In the genomic region with DNA sequence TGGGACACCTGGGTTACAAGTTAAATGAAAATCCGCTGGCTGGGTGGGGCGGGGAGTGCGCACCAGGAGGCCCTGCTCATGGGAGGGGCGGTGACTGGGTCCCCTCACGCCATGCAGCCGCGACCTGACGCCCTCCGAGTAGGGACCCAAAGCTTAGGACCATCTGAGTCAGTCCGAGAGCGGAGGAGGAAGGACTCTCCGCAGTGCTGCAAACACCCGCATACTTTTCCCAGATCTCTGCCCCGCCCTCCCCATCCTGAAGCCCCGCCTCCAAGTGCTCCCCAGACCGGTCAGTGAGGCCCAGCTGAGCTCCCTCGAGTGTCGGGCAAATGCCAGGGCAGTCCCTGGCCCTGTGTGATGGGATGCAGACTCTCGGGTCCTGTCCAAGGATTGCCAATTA, we compare ENCODE assay signal across 8 cellular contexts. TPM values are rescaled to one million over a fixed set of nuclear protein-coding genes. Genes with fewer than 3 reads are reported as not detected.
A peak's percentile ranks its signal among the peaks of the same experiment; 100 is the strongest.
DNase-seq lines count a peak whose midpoint lies in the region; ATAC-seq lines count a peak whose summit lies in the region.

No MANE protein-coding gene starts in this region.

- H3K4me3 ChIP-seq in right cardiac atrium (ENCODE audit: low read length) = peak overlapping the region; percentile 34

- peaks cover 3% of the 10 kb centered on the region for H3K4me1 ChIP-seq in right cardiac atrium (ENCODE audit: control insufficient read depth, insufficient read depth, low read length)

- peaks cover 66% of the 10 kb centered on the region for H3K27me3 Mint-ChIP-seq in activated CD4-positive, alpha-beta memory T cell treated with anti-CD3 and anti-CD28 coated beads, Interleukin-2, amount 10 ng/mL, durations not matched to agents 7 days and 5 days
- peaks cover 33 to 53% of the 10 kb centered on the region in 2 donors for H3K27me3 Mint-ChIP-seq in stimulated activated naive B cell treated with anti-CD40 and anti-IgM and Interleukin-4, amounts not matched to agents 10 μg/mL and 1 μg/mL and 100 μg/mL, for 72 hours

- CTCF ChIA-PET in activated CD4-positive, alpha-beta memory T cell treated with anti-CD3 and anti-CD28 coated beads, Interleukin-2, amount 10 ng/mL, durations not matched to agents 7 days and 5 days (lab: Charles Lee) = interaction anchor here (0.8 to 1.3 kb wide), 3 partner anchors 55 to 530 kb away, joined by 3 read pairs; no protein-coding TSS in a partner anchor

- POLR2A ChIA-PET in activated CD4-positive, alpha-beta memory T cell treated with anti-CD3 and anti-CD28 coated beads, Interleukin-2, amount 10 ng/mL, durations not matched to agents 7 days and 5 days (lab: Charles Lee) = interaction anchor here (0.9 to 2.1 kb wide), 7 partner anchors 8 to 213 kb away, joined by 3 to 8 read pairs (median 4); no protein-coding TSS in a partner anchor

- H3K27me3 ChIP-seq in right cardiac atrium (ENCODE audit: control insufficient read depth, insufficient read depth) = no peaks in the 10 kb centered on the region

- peak; percentile 54 to 60 for ATAC-seq in right cardiac atrium
- peak; percentile 37 to 42 for ATAC-seq in stimulated activated naive B cell treated with anti-CD40 and anti-IgM and Interleukin-4, amounts not matched to agents 10 μg/mL and 1 μg/mL and 100 μg/mL, for 72 hours (replicated peaks)
- ATAC-seq in GM21528 (IDR thresholded peaks at IDR 0.05; ENCODE audit: low FRiP score, unreplicated experiment) = no peak

- no peaks in the 10 kb centered on the region for H3K9me3 ChIP-seq in right cardiac atrium (ENCODE audit: control insufficient read depth, low read length)

- WGBS in right cardiac atrium = 3% methylated on average over 19 of the region's 19 CpGs

- peak overlapping the region; percentile 67 for H3K4me3 Mint-ChIP-seq in activated CD4-positive, alpha-beta memory T cell treated with anti-CD3 and anti-CD28 coated beads, Interleukin-2, amount 10 ng/mL, durations not matched to agents 7 days and 5 days
- peak overlapping the region; percentile 81 to 90 for H3K4me3 Mint-ChIP-seq in stimulated activated naive B cell treated with anti-CD40 and anti-IgM and Interleukin-4, amounts not matched to agents 10 μg/mL and 1 μg/mL and 100 μg/mL, for 72 hours

- H3K27ac ChIP-seq in right cardiac atrium (ENCODE audit: low read length) = no peak overlapping the region

- no peak overlapping the region for H3K27ac Mint-ChIP-seq in activated CD4-positive, alpha-beta memory T cell treated with anti-CD3 and anti-CD28 coated beads, Interleukin-2, amount 10 ng/mL, durations not matched to agents 7 days and 5 days
- peak overlapping the region; percentile 71 for H3K27ac Mint-ChIP-seq in stimulated activated naive B cell treated with anti-CD40 and anti-IgM and Interleukin-4, amounts not matched to agents 10 μg/mL and 1 μg/mL and 100 μg/mL, for 72 hours

- H3K36me3 Mint-ChIP-seq in activated CD4-positive, alpha-beta memory T cell treated with anti-CD3 and anti-CD28 coated beads, Interleukin-2, amount 10 ng/mL, durations not matched to agents 7 days and 5 days (ENCODE audit: low read depth) = no peaks in the 10 kb centered on the region
- H3K36me3 Mint-ChIP-seq in stimulated activated naive B cell treated with anti-CD40 and anti-IgM and Interleukin-4, amounts not matched to agents 10 μg/mL and 1 μg/mL and 100 μg/mL, for 72 hours = no peaks in the 10 kb centered on the region

- DNase-seq in DMS53 (lab: John Stamatoyannopoulos, UW) (peak; percentile 51), DMS53 treated with DMSO at 0.1 percent for 48 hours (lab: John Stamatoyannopoulos, UW; ENCODE audit: unreplicated experiment) (no peak), right cardiac atrium (peak; percentile 42 to 81 (median 79)), putamen (ENCODE audit: low spot score) (no peak), NCI-H187 (lab: John Stamatoyannopoulos, UW) (no peak)
- DNase-seq in activated CD4-positive, alpha-beta memory T cell treated with anti-CD3 and anti-CD28 coated beads, Interleukin-2, amount 10 ng/mL, durations not matched to agents 7 days and 5 days = no peak
- no peak for DNase-seq in stimulated activated naive B cell treated with anti-CD40 and anti-IgM and Interleukin-4, amounts not matched to agents 10 μg/mL and 1 μg/mL and 100 μg/mL, for 72 hours

- intact Hi-C loops in right cardiac atrium (cut with DNase I) = no loop called here

- H3K9me3 Mint-ChIP-seq in activated CD4-positive, alpha-beta memory T cell treated with anti-CD3 and anti-CD28 coated beads, Interleukin-2, amount 10 ng/mL, durations not matched to agents 7 days and 5 days = no peaks in the 10 kb centered on the region
- H3K9me3 Mint-ChIP-seq in stimulated activated naive B cell treated with anti-CD40 and anti-IgM and Interleukin-4, amounts not matched to agents 10 μg/mL and 1 μg/mL and 100 μg/mL, for 72 hours = no peaks in the 10 kb centered on the region

- peaks cover 30% of the 10 kb centered on the region for H3K4me1 Mint-ChIP-seq in activated CD4-positive, alpha-beta memory T cell treated with anti-CD3 and anti-CD28 coated beads, Interleukin-2, amount 10 ng/mL, durations not matched to agents 7 days and 5 days
- H3K4me1 Mint-ChIP-seq in stimulated activated naive B cell treated with anti-CD40 and anti-IgM and Interleukin-4, amounts not matched to agents 10 μg/mL and 1 μg/mL and 100 μg/mL, for 72 hours = peaks cover 36 to 50% of the 10 kb centered on the region in 2 donors

RNA-seq across cellular contexts. Expression of a gene that starts 6.6 kb away (rescaled TPM):
- 100 to 1,000 TPM; 133 to 139 TPM for total RNA-seq in activated CD4-positive, alpha-beta memory T cell treated with anti-CD3 and anti-CD28 coated beads, Interleukin-2, amount 10 ng/mL, durations not matched to agents 7 days and 5 days
- total RNA-seq in right cardiac atrium = 10 to 100 TPM; 14.9 to 22.3 (median 17.2) TPM
- 12.4 TPM for polyA plus RNA-seq in right cardiac atrium

Comparison
In these comparisons a context has a peak if more than half of its experiments do, and no peak if none do; other contexts are left out.
1. DNase-seq: peak in DMS53 (single experiment) and right cardiac atrium (3 of 3); none in DMS53 treated with DMSO at 0.1 percent for 48 hours (single experiment), activated CD4-positive, alpha-beta memory T cell treated with anti-CD3 and anti-CD28 coated beads, Interleukin-2, amount 10 ng/mL, durations not matched to agents 7 days and 5 days (single experiment), stimulated activated naive B cell treated with anti-CD40 and anti-IgM and Interleukin-4, amounts not matched to agents 10 μg/mL and 1 μg/mL and 100 μg/mL, for 72 hours (single experiment), putamen (single experiment) and NCI-H187 (0 of 2).
2. RNA of a gene that starts 6.6 kb away (total RNA-seq): 133 to 139 TPM in activated CD4-positive, alpha-beta memory T cell treated with anti-CD3 and anti-CD28 coated beads, Interleukin-2, amount 10 ng/mL, durations not matched to agents 7 days and 5 days; 14.9 to 22.3 TPM in right cardiac atrium; every median in the first group is over 4 times any median in the second.